Comparison of ENCODE assay signal across 16 cellular contexts in genomic region chr5:139681112-139681458, GRCh38.
"Had no signal": no experiment of that assay in that cellular context is flagged by ENCODE, and none has a peak within 500 bp of the region (broad histone marks: within the 10 kb centered on the region; RNA-seq: fewer than 3 reads in every experiment).

No MANE protein-coding gene starts in this region.

- H3K27me3 ChIP-seq: adrenal gland, breast epithelium, tibial artery had no signal

- H3K4me3 ChIP-seq: adrenal gland, breast epithelium, tibial artery had no signal

- ATAC-seq: activated T-helper 17 cell treated with anti-CD3 and anti-CD28 coated beads, Interleukin-2, amount 50 U/mL, for 72 hours; SK-N-SH treated with all-trans-retinoic acid at 6 μM for 48 hours; stimulated activated naive CD8-positive, alpha-beta T cell treated with anti-CD3 and anti-CD28 coated beads, Interleukin-15, Interleukin-2, amounts not matched to agents 100 U/mL and 50 U/mL, for 24 hours had no signal

- DNase-seq: activated CD4-positive, CD25-positive, alpha-beta regulatory T cell treated with anti-CD3 and anti-CD28 coated beads, Interleukin-2, amount 50 U/mL, for 72 hours; activated CD8-positive, alpha-beta memory T cell treated with anti-CD3 and anti-CD28 coated beads for 24 hours; activated CD8-positive, alpha-beta memory T cell treated with anti-CD3 and anti-CD28 coated beads, Interleukin-2, amount 50 U/mL, for 4 hours; activated naive CD4-positive, alpha-beta T cell; activated T-cell treated with anti-CD3 and anti-CD28 coated beads, Interleukin-2, amount 50 U/mL, for 24 hours; adrenal gland; effector CD4-positive, alpha-beta T cell; immature natural killer cell; kidney glomerular epithelial cell; stimulated activated CD4-positive, alpha-beta T cell treated with anti-CD3 and anti-CD28 coated beads, Interleukin-4, amount 100 ng/mL, for 24 hours; stimulated activated naive CD8-positive, alpha-beta T cell treated with anti-CD3 and anti-CD28 coated beads, Interleukin-15, Interleukin-2, amounts not matched to agents 100 U/mL and 50 U/mL, for 24 hours; tibial artery had no signal

- H3K9me3 ChIP-seq: adrenal gland, breast epithelium, tibial artery had no signal

- H3K36me3 ChIP-seq: breast epithelium had no signal

- H3K27ac ChIP-seq: adrenal gland, tibial artery, VCaP had no signal
